ENCODE assay signal across 8 cellular contexts in genomic region chr3:138173769-138174420, GRCh38. TPM values are rescaled to one million over a fixed set of nuclear protein-coding genes. Genes with fewer than 3 reads are reported as not detected.
A peak's percentile ranks its signal among the peaks of the same experiment; 100 is the strongest.
DNase-seq lines count a peak whose midpoint lies in the region; ATAC-seq and TF ChIP-seq lines count a peak whose summit lies in the region.

No MANE protein-coding gene starts in this region.

- no peak for TF ChIP-seq CTCF in glutamatergic neuron (IDR thresholded peaks at IDR 0.05; ENCODE audit: partially characterized antibody, unreplicated experiment)

- CTCF ChIA-PET in activated CD8-positive, alpha-beta memory T cell treated with anti-CD3 and anti-CD28 coated beads, Interleukin-2, amount 10 ng/mL, durations not matched to agents 7 days and 5 days (lab: Charles Lee): interaction anchor here (0.6 to 2.3 kb wide), 6 partner anchors 12 to 742 kb away, joined by 3 to 15 read pairs (median 4); partner anchors contain the start of gene ARMC8
- CTCF ChIA-PET in T-cell (lab: Charles Lee): interaction anchor here (0.6 to 3.6 kb wide), 7 partner anchors 9 to 1196 kb away, joined by 3 to 23 read pairs (median 5); partner anchors contain the start of gene ARMC8 (in 1 of the 2)

- peaks cover 2% of the 10 kb centered on the region for H3K27me3 Mint-ChIP-seq in activated CD8-positive, alpha-beta memory T cell treated with anti-CD3 and anti-CD28 coated beads, Interleukin-2, amount 10 ng/mL, durations not matched to agents 7 days and 5 days
- H3K27me3 Mint-ChIP-seq in T-cell (no peaks in the 10 kb centered on the region), glutamatergic neuron (ENCODE audit: unreplicated experiment) (peaks cover 2% of the 10 kb centered on the region)

- H3K27ac Mint-ChIP-seq in activated CD8-positive, alpha-beta memory T cell treated with anti-CD3 and anti-CD28 coated beads, Interleukin-2, amount 10 ng/mL, durations not matched to agents 7 days and 5 days: peak overlapping the region; percentile 95
- H3K27ac Mint-ChIP-seq in T-cell (peak overlapping the region; percentile 97 to 100), glutamatergic neuron (ENCODE audit: unreplicated experiment) (peak overlapping the region; percentile 95)

- peak; percentile 6 for ATAC-seq in activated CD8-positive, alpha-beta memory T cell treated with anti-CD3 and anti-CD28 coated beads, Interleukin-2, amount 10 ng/mL, durations not matched to agents 7 days and 5 days
- peak in 2 of 4 experiments; percentile 5 to 6 for ATAC-seq in T-cell (replicated peaks in 1 of 4)
- no peak for ATAC-seq in GM18870 (IDR thresholded peaks at IDR 0.05; ENCODE audit: unreplicated experiment)

- POLR2A ChIA-PET in T-cell (lab: Charles Lee): interaction anchor here (0.6 to 2.3 kb wide), 5 partner anchors 9 to 1978 kb away, joined by 3 to 16 read pairs (median 4); partner anchors contain the start of genes ARMC8 (in 2 of the 2), COPB2 (in 1 of the 2) and MSL2 (in 1 of the 2)

- H3K4me1 Mint-ChIP-seq in activated CD8-positive, alpha-beta memory T cell treated with anti-CD3 and anti-CD28 coated beads, Interleukin-2, amount 10 ng/mL, durations not matched to agents 7 days and 5 days: peaks cover 33% of the 10 kb centered on the region
- peaks cover 37 to 50% (median 45%) of the 10 kb centered on the region in 3 donors for H3K4me1 Mint-ChIP-seq in T-cell
- H3K4me1 Mint-ChIP-seq in glutamatergic neuron (ENCODE audit: low read depth, unreplicated experiment): peaks cover 3% of the 10 kb centered on the region

- peak overlapping the region in 19 of 21 experiments; percentile 71 to 92 (median 83) for H3K27ac ChIP-seq in skin epidermis

- H3K36me3 Mint-ChIP-seq in activated CD8-positive, alpha-beta memory T cell treated with anti-CD3 and anti-CD28 coated beads, Interleukin-2, amount 10 ng/mL, durations not matched to agents 7 days and 5 days: peaks cover 22% of the 10 kb centered on the region
- H3K36me3 Mint-ChIP-seq in T-cell (peaks cover 13% of the 10 kb centered on the region), glutamatergic neuron (ENCODE audit: unreplicated experiment) (no peaks in the 10 kb centered on the region)

- peak overlapping the region; percentile 97 for H3K4me3 Mint-ChIP-seq in activated CD8-positive, alpha-beta memory T cell treated with anti-CD3 and anti-CD28 coated beads, Interleukin-2, amount 10 ng/mL, durations not matched to agents 7 days and 5 days
- H3K4me3 Mint-ChIP-seq in T-cell (peak overlapping the region; percentile 86 to 99 (median 98)), glutamatergic neuron (ENCODE audit: unreplicated experiment) (peak overlapping the region; percentile 91)

- peak overlapping the region; percentile 51 to 97 (median 72) for H3K4me3 ChIP-seq in skin epidermis

- no peak for DNase-seq in activated CD8-positive, alpha-beta memory T cell treated with anti-CD3 and anti-CD28 coated beads, Interleukin-2, amount 10 ng/mL, durations not matched to agents 7 days and 5 days
- no peak for DNase-seq in activated CD8-positive, alpha-beta memory T cell treated with anti-CD3 and anti-CD28 coated beads, Interleukin-2, amount 50 U/mL, for 48 hours
- DNase-seq in T-cell (no peak), glutamatergic neuron (no peak), NCI-H748 (lab: John Stamatoyannopoulos, UW; ENCODE audit: unreplicated experiment) (no peak)
- DNase-seq in central memory CD4-positive, alpha-beta T cell: no peak

- no peaks in the 10 kb centered on the region for H3K9me3 Mint-ChIP-seq in activated CD8-positive, alpha-beta memory T cell treated with anti-CD3 and anti-CD28 coated beads, Interleukin-2, amount 10 ng/mL, durations not matched to agents 7 days and 5 days (ENCODE audit: low read depth)
- H3K9me3 Mint-ChIP-seq in T-cell: no peaks in the 10 kb centered on the region
- peaks cover 4% of the 10 kb centered on the region for H3K9me3 Mint-ChIP-seq in glutamatergic neuron (ENCODE audit: unreplicated experiment)

RNA-seq across cellular contexts. Expression of gene DBR1, which starts 0.8 kb away (rescaled TPM):
- 10 to 100 TPM; 22.0 to 23.0 TPM for total RNA-seq in activated CD8-positive, alpha-beta memory T cell treated with anti-CD3 and anti-CD28 coated beads, Interleukin-2, amount 10 ng/mL, durations not matched to agents 7 days and 5 days
- 10 to 100 TPM; 13.1 to 32.2 (median 27.2) TPM for total RNA-seq in T-cell
- 16.0 TPM for total RNA-seq in glutamatergic neuron (ENCODE audit: unreplicated experiment)

RNA-seq across cellular contexts. Expression of gene ARMC8, which starts 13.2 kb away (rescaled TPM):
- 10 to 100 TPM; 48.4 to 54.3 TPM for total RNA-seq in activated CD8-positive, alpha-beta memory T cell treated with anti-CD3 and anti-CD28 coated beads, Interleukin-2, amount 10 ng/mL, durations not matched to agents 7 days and 5 days
- 10 to 100 TPM; 55.0 to 79.8 (median 58.6) TPM for total RNA-seq in T-cell
- total RNA-seq in glutamatergic neuron (ENCODE audit: unreplicated experiment): 54.4 TPM

RNA-seq across cellular contexts. Expression of gene A4GNT, which starts 41.7 kb away (rescaled TPM):
- not detected for total RNA-seq in activated CD8-positive, alpha-beta memory T cell treated with anti-CD3 and anti-CD28 coated beads, Interleukin-2, amount 10 ng/mL, durations not matched to agents 7 days and 5 days
- total RNA-seq in T-cell (not detected), glutamatergic neuron (ENCODE audit: unreplicated experiment) (not detected)

RNA-seq across cellular contexts. Expression of gene DZIP1L, which starts 58.5 kb away (rescaled TPM):
- total RNA-seq in activated CD8-positive, alpha-beta memory T cell treated with anti-CD3 and anti-CD28 coated beads, Interleukin-2, amount 10 ng/mL, durations not matched to agents 7 days and 5 days: under 1 TPM; 0.38 to 0.56 TPM
- total RNA-seq in T-cell (not detected), glutamatergic neuron (ENCODE audit: unreplicated experiment) (3.3 TPM)
